Comparison of ENCODE assay signal across 1 cellular context in genomic region chr13:44278164-44278563, GRCh38.
TF ChIP-seq lines count a peak whose summit lies in the region.

No MANE protein-coding gene starts in this region.

TF ChIP-seq in liver, 16 proteins besides CTCF, POLR2A, EP300 and RAD21 (continued from another document):
- TF ChIP-seq HNF4G (IDR thresholded peaks at IDR 0.05) (no peak), MAX (IDR thresholded peaks at IDR 0.05) (peak; percentile 77), FOXA1 (IDR thresholded peaks at IDR 0.05) (peak; percentile 36), ZBTB33 (IDR thresholded peaks at IDR 0.05) (peak; percentile 67), EGR1 (IDR thresholded peaks at IDR 0.05; ENCODE audit: low read depth in 2 of 2) (peak; percentile 58 to 73), HNF4A (conservative IDR thresholded peaks at IDR 0.05) (peak; percentile 24 to 59), FOXA2 (IDR thresholded peaks at IDR 0.05) (peak; percentile 60), YY1 (IDR thresholded peaks at IDR 0.05) (peak; percentile 95), GABPA (IDR thresholded peaks at IDR 0.05 in 1 of 2, conservative IDR thresholded peaks at IDR 0.05 in 1 of 2) (peak; percentile 55 to 71), JUND (IDR thresholded peaks at IDR 0.05) (peak in 1 of 2 donors; percentile 46), TAF1 (conservative IDR thresholded peaks at IDR 0.05) (no peak), NR2F2 (IDR thresholded peaks at IDR 0.05) (no peak), RXRA (IDR thresholded peaks at IDR 0.05) (peak; percentile 79 to 86)
- TF ChIP-seq, protein P1, sequence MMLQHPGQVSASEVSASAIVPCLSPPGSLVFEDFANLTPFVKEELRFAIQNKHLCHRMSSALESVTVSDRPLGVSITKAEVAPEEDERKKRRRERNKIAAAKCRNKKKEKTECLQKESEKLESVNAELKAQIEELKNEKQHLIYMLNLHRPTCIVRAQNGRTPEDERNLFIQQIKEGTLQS (IDR thresholded peaks at IDR 0.05) = no peak
TF ChIP-seq in liver: peak in this region for 12.
